29 cellular contexts compared by ENCODE assay signal in the genomic region with DNA sequence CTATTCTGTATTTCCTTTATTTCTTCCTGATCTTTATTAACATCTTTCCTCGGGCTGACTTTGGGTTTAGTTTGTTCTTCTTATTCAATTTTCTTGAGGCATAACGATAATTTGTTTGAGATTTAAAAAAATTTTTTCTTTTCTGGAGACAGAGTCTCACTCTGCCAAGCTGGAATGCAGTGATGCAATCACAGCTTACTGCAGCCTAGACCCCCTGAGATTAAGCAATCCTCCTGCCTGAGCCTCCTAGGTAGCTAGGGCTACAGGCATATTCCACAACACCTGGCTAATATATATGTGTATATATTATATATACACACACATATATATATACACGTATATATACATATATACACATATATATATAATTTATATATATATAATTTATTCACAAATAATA.
"Had no signal": no experiment of that assay in that cellular context is flagged by ENCODE, and none has a peak within 500 bp of the region (broad histone marks: within the 10 kb centered on the region; RNA-seq: fewer than 3 reads in every experiment).

No MANE protein-coding gene starts in this region.

- H3K9me3 ChIP-seq: lower lobe of right lung, pancreas, prostate gland, sigmoid colon, suprapubic skin, thoracic aorta, tibial artery, upper lobe of right lung had no signal

- H3K27ac ChIP-seq: left lung, lower lobe of right lung, pancreas, prostate gland, sigmoid colon, spleen, suprapubic skin, thoracic aorta, tibial artery, upper lobe of right lung had no signal

- H3K4me3 Mint-ChIP-seq: immature natural killer cell; naive thymus-derived CD4-positive, alpha-beta T cell; natural killer cell treated with Interleukin-12 subunit alpha and Interleukin-12 subunit beta and Interleukin-15 and Interleukin-18, amount 100 ng/mL, for 72 hours; stimulated activated effector memory CD8-positive, alpha-beta T cell treated with anti-CD3 and anti-CD28 coated beads, Interleukin-12 subunit alpha, Interleukin-12 subunit beta, amount 100 ng/mL, for 72 hours; stimulated activated naive CD8-positive, alpha-beta T cell treated with anti-CD3 and anti-CD28 coated beads, Interleukin-15, Interleukin-2, amounts not matched to agents 100 ng/mL and 50 ng/mL, for 24 hours had no signal

- H3K4me1 ChIP-seq: left lung, lower lobe of right lung, pancreas, prostate gland, sigmoid colon, spleen, suprapubic skin, tibial artery, upper lobe of right lung had no signal

- H3K4me3 ChIP-seq: left lung, lower lobe of right lung, mucosa of descending colon, pancreas, prostate gland, sigmoid colon, spleen, suprapubic skin, thoracic aorta, tibial artery, upper lobe of right lung had no signal

- DNase-seq: hippocampal formation; immature natural killer cell; kidney; left colon; left lung; lower lobe of right lung; midbrain; mucosa of descending colon; naive thymus-derived CD4-positive, alpha-beta T cell; pancreas; posterior cingulate gyrus; retina; right cardiac atrium; sigmoid colon; small intestine; spleen; stimulated activated CD4-positive, alpha-beta T cell treated with anti-CD3 and anti-CD28 coated beads, Interleukin-4, amount 100 ng/mL, for 24 hours; stimulated activated naive CD4-positive, alpha-beta T cell; tibial artery; trophoblast cell; upper lobe of right lung had no signal

- FAIRE-seq: islet of Langerhans, kidney, urothelium cell line had no signal

- H3K27ac Mint-ChIP-seq: immature natural killer cell; naive thymus-derived CD4-positive, alpha-beta T cell; natural killer cell treated with Interleukin-12 subunit alpha and Interleukin-12 subunit beta and Interleukin-15 and Interleukin-18, amount 100 ng/mL, for 72 hours; stimulated activated effector memory CD8-positive, alpha-beta T cell treated with anti-CD3 and anti-CD28 coated beads, Interleukin-12 subunit alpha, Interleukin-12 subunit beta, amount 100 ng/mL, for 72 hours; stimulated activated naive CD8-positive, alpha-beta T cell treated with anti-CD3 and anti-CD28 coated beads, Interleukin-15, Interleukin-2, amounts not matched to agents 100 ng/mL and 50 ng/mL, for 24 hours had no signal

- ATAC-seq: left colon; left lung; lower lobe of right lung; mucosa of descending colon; naive thymus-derived CD4-positive, alpha-beta T cell; natural killer cell treated with Interleukin-12 subunit alpha and Interleukin-12 subunit beta and Interleukin-15 and Interleukin-18, amount 100 ng/mL, for 72 hours; pancreas; right cardiac atrium; stimulated activated effector memory CD8-positive, alpha-beta T cell treated with anti-CD3 and anti-CD28 coated beads, Interleukin-12 subunit alpha, Interleukin-12 subunit beta, amount 100 ng/mL, for 72 hours; upper lobe of right lung had no signal

- H3K36me3 Mint-ChIP-seq: immature natural killer cell; naive thymus-derived CD4-positive, alpha-beta T cell; natural killer cell treated with Interleukin-12 subunit alpha and Interleukin-12 subunit beta and Interleukin-15 and Interleukin-18, amount 100 ng/mL, for 72 hours; stimulated activated effector memory CD8-positive, alpha-beta T cell treated with anti-CD3 and anti-CD28 coated beads, Interleukin-12 subunit alpha, Interleukin-12 subunit beta, amount 100 ng/mL, for 72 hours had no signal

- H3K4me1 Mint-ChIP-seq: immature natural killer cell; naive thymus-derived CD4-positive, alpha-beta T cell; stimulated activated effector memory CD8-positive, alpha-beta T cell treated with anti-CD3 and anti-CD28 coated beads, Interleukin-12 subunit alpha, Interleukin-12 subunit beta, amount 100 ng/mL, for 72 hours had no signal

- H3K27me3 ChIP-seq: left lung, pancreas, sigmoid colon, spleen, suprapubic skin, tibial artery, upper lobe of right lung had no signal

- H3K36me3 ChIP-seq: left lung, lower lobe of right lung, pancreas, prostate gland, sigmoid colon, spleen, suprapubic skin, thoracic aorta, tibial artery, upper lobe of right lung had no signal

- H3K27me3 Mint-ChIP-seq: naive thymus-derived CD4-positive, alpha-beta T cell; natural killer cell treated with Interleukin-12 subunit alpha and Interleukin-12 subunit beta and Interleukin-15 and Interleukin-18, amount 100 ng/mL, for 72 hours; stimulated activated naive CD8-positive, alpha-beta T cell treated with anti-CD3 and anti-CD28 coated beads, Interleukin-15, Interleukin-2, amounts not matched to agents 100 ng/mL and 50 ng/mL, for 24 hours had no signal
